1 cellular context compared by ENCODE assay signal in genomic region chr10:28800144-28800543, GRCh38.
TF ChIP-seq lines count a peak whose summit lies in the region.

No MANE protein-coding gene starts in this region.

TF ChIP-seq in H1, 55 proteins besides CTCF, POLR2A, EP300 and RAD21 (continued from another document):
- TF ChIP-seq ZNF274 (IDR thresholded peaks at IDR 0.05; ENCODE audit: borderline replicate concordance, extremely low read depth, low read length) (no peak), SP1 (IDR thresholded peaks at IDR 0.05; ENCODE audit: low read depth, low read length) (no peak)
